1 cellular context compared by ENCODE assay signal in genomic region chr1:85707990-85708825, GRCh38.
TF ChIP-seq lines count a peak whose summit lies in the region.

Gene ZNHIT6 (minus strand): TSS chr1:85708433. CDS start chr1:85708284, 149 bp downstream.

TF ChIP-seq in GM23338, 12 proteins besides CTCF, POLR2A, EP300 and RAD21 (continued from another document):
- TF ChIP-seq, protein P1, sequence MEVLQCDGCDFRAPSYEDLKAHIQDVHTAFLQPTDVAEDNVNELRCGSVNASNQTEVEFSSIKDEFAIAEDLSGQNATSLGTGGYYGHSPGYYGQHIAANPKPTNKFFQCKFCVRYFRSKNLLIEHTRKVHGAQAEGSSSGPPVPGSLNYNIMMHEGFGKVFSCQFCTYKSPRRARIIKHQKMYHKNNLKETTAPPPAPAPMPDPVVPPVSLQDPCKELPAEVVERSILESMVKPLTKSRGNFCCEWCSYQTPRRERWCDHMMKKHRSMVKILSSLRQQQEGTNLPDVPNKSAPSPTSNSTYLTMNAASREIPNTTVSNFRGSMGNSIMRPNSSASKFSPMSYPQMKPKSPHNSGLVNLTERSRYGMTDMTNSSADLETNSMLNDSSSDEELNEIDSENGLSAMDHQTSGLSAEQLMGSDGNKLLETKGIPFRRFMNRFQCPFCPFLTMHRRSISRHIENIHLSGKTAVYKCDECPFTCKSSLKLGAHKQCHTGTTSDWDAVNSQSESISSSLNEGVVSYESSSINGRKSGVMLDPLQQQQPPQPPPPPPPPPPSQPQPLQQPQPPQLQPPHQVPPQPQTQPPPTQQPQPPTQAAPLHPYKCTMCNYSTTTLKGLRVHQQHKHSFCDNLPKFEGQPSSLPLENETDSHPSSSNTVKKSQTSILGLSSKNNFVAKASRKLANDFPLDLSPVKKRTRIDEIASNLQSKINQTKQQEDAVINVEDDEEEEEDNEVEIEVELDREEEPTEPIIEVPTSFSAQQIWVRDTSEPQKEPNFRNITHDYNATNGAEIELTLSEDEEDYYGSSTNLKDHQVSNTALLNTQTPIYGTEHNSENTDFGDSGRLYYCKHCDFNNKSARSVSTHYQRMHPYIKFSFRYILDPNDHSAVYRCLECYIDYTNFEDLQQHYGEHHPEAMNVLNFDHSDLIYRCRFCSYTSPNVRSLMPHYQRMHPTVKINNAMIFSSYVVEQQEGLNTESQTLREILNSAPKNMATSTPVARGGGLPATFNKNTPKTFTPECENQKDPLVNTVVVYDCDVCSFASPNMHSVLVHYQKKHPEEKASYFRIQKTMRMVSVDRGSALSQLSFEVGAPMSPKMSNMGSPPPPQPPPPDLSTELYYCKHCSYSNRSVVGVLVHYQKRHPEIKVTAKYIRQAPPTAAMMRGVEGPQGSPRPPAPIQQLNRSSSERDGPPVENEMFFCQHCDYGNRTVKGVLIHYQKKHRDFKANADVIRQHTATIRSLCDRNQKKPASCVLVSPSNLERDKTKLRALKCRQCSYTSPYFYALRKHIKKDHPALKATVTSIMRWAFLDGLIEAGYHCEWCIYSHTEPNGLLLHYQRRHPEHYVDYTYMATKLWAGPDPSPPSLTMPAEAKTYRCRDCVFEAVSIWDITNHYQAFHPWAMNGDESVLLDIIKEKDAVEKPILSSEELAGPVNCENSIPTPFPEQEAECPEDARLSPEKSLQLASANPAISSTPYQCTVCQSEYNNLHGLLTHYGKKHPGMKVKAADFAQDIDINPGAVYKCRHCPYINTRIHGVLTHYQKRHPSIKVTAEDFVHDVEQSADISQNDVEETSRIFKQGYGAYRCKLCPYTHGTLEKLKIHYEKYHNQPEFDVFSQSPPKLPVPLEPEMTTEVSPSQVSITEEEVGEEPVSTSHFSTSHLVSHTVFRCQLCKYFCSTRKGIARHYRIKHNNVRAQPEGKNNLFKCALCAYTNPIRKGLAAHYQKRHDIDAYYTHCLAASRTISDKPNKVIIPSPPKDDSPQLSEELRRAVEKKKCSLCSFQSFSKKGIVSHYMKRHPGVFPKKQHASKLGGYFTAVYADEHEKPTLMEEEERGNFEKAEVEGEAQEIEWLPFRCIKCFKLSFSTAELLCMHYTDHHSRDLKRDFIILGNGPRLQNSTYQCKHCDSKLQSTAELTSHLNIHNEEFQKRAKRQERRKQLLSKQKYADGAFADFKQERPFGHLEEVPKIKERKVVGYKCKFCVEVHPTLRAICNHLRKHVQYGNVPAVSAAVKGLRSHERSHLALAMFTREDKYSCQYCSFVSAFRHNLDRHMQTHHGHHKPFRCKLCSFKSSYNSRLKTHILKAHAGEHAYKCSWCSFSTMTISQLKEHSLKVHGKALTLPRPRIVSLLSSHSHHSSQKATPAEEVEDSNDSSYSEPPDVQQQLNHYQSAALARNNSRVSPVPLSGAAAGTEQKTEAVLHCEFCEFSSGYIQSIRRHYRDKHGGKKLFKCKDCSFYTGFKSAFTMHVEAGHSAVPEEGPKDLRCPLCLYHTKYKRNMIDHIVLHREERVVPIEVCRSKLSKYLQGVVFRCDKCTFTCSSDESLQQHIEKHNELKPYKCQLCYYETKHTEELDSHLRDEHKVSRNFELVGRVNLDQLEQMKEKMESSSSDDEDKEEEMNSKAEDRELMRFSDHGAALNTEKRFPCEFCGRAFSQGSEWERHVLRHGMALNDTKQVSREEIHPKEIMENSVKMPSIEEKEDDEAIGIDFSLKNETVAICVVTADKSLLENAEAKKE (CRISPR knock-in tag; IDR thresholded peaks at IDR 0.05): 0 out of 2 replicates have a peak, but pooled peaks have one; percentile 51
- TF ChIP-seq EZH2phosphoT487 (IDR thresholded peaks at IDR 0.05; ENCODE audit: unreplicated experiment) (no peak), JUNB (IDR thresholded peaks at IDR 0.05; ENCODE audit: unreplicated experiment) (no peak), CREB1 (CRISPR knock-in tag; IDR thresholded peaks at IDR 0.05; ENCODE audit: low read depth) (peak; percentile 57), NANOG (IDR thresholded peaks at IDR 0.05; ENCODE audit: borderline replicate concordance) (no peak), ZNF331 (CRISPR knock-in tag; IDR thresholded peaks at IDR 0.05; ENCODE audit: low read depth) (no peak), EZH2 (IDR thresholded peaks at IDR 0.05; ENCODE audit: low read depth, unreplicated experiment) (no peak)
